Comparison of ENCODE assay signal across 8 cellular contexts in the genomic region with DNA sequence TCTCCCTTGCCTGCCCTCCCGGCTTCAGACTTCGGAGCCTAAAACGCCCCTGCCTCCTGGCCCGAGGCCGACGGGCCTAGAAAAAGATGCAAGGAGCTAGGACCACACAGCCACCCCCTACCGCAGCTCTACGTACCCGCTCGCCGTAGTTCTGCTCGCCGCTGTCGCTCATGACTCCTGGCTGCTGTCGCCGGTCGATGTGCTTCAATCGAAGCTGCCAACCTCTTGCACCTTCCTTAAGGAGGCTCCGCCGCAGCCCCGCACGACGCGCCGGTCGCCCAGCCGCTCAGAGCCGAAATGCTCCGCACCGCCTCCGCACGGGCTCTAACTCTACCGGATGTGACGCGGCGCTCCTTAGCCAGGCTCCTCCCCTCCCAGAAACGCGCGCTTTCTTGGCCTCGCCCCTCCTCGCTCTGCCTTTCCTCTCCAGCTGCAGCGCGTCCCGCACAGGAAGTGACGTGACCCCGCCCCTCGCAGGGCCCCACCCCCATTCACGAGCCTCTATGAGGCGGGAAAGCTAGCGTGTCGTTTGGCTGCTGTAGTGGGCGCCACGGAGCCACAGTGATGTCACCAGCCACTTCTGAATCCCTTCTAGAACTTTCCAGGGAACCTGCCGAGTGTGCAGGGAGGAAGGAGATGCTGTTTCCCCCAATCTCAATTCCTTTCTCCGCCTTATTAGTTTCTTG. TPM values are rescaled to one million over a fixed set of nuclear protein-coding genes. Genes with fewer than 3 reads are reported as not detected.
DNase-seq lines count a peak whose midpoint lies in the region; ATAC-seq, FAIRE-seq and TF ChIP-seq lines count a peak whose summit lies in the region.

A gene (minus strand): TSS at position 326 of the 686 bp plus-strand sequence. CDS start 154 bp downstream, at position 172.

- H2AFZ ChIP-seq in IMR-90 (replicated peaks; ENCODE audit: low read length, poor library complexity) (peak within 1 kb of the TSS; percentile 87), OCI-LY7 (ENCODE audit: low read length) (peak within 1 kb of the TSS; percentile 97), endothelial cell of umbilical vein (ENCODE audit: low read depth, low read length) (peak within 1 kb of the TSS; percentile 67)

- POLR2A ChIA-PET in IMR-90 (lab: Charles Lee; ENCODE audit: unreplicated experiment) (interaction anchor here (0.5 to 0.9 kb wide), 3 partner anchors 10 to 270 kb away, joined by 3 to 7 read pairs (median 4); no protein-coding TSS in a partner anchor), OCI-LY7 (lab: Charles Lee) (interaction anchor here (0.6 to 1.7 kb wide), 8 partner anchors 10 to 1416 kb away, joined by 3 to 7 read pairs (median 4); a partner anchor contains a TSS), endothelial cell of umbilical vein (lab: Charles Lee) (interaction anchor here (0.6 to 2.2 kb wide), 21 partner anchors 9 to 1200 kb away, joined by 3 to 9 read pairs (median 4); a partner anchor contains a TSS)

- peak within 1 kb of the TSS; percentile 100 for H2AK9ac ChIP-seq in IMR-90 (replicated peaks; ENCODE audit: low read depth, low read length, poor library complexity)

- ATAC-seq in GM21528 (IDR thresholded peaks at IDR 0.05; ENCODE audit: low FRiP score, unreplicated experiment) = peak; percentile 96
- ATAC-seq in IMR-90 (ENCODE audit: low read depth) = peak; percentile 90

- H4K5ac ChIP-seq in IMR-90 (ENCODE audit: low read depth, low read length) = peak within 1 kb of the TSS; percentile 76

- peak; percentile 34 for TF ChIP-seq CTCF in IMR-90 (conservative IDR thresholded peaks at IDR 0.05; ENCODE audit: low read depth, low read length)
- TF ChIP-seq CTCF in OCI-LY7 (conservative IDR thresholded peaks at IDR 0.05; ENCODE audit: low read length) = peak; percentile 62
- peak in 1 of 2 donors; percentile 38 for TF ChIP-seq CTCF in endothelial cell of umbilical vein (IDR thresholded peaks at IDR 0.05; ENCODE audit: extremely low read depth in 1 of 2, insufficient read depth in 1 of 2, low read depth in 1 of 2, low read length in 2 of 2)

- WGBS in IMR-90 (ENCODE audit: extremely low coverage in 2 of 2, insufficient read length in 1 of 2), 2 experiments = 1% methylated on average over 26 of the region's 55 CpGs; no CpG with 5 or more reads in 1 of the 2 experiments

- TF ChIP-seq POLR2A in IMR-90 (IDR thresholded peaks at IDR 0.05; ENCODE audit: low read depth, low read length) = peak; percentile 99
- peak; percentile 99 for TF ChIP-seq POLR2A in endothelial cell of umbilical vein (IDR thresholded peaks at IDR 0.05; ENCODE audit: low read depth, low read length)

- peak within 1 kb of the TSS; percentile 94 to 97 for H4K8ac ChIP-seq in IMR-90 (ENCODE audit: low read depth in 2 of 2, low read length in 2 of 2)

- in situ Hi-C loops in IMR-90 (cut with MboI; ENCODE audit: low sequenced_read_pairs) = no loop called here

- peak within 1 kb of the TSS; percentile 97 for H4K91ac ChIP-seq in IMR-90 (ENCODE audit: insufficient read depth, low read depth, low read length)

- CTCF ChIA-PET in IMR-90 (lab: Yijun Ruan, JAX) (interaction anchor here (0.9 kb wide), 1 partner anchor 277 kb away, joined by 3 read pairs; no protein-coding TSS in a partner anchor), OCI-LY7 (lab: Charles Lee; ENCODE audit: unreplicated experiment) (no interaction called here), endothelial cell of umbilical vein (lab: Charles Lee) (interaction anchor here (0.6 to 1.4 kb wide), 2 partner anchors 19 to 277 kb away, joined by 3 to 8 read pairs; no protein-coding TSS in a partner anchor)

- H2BK120ac ChIP-seq in IMR-90 (ENCODE audit: low read depth, low read length) = peak within 1 kb of the TSS; percentile 66

- H3K9me3 ChIP-seq in IMR-90 (ENCODE audit: control insufficient read depth, insufficient read depth, low read length) = no peaks in the 10 kb centered on the region
- no peaks in the 10 kb centered on the region for H3K9me3 ChIP-seq in OCI-LY7 (ENCODE audit: low read length)
- no peaks in the 10 kb centered on the region for H3K9me3 ChIP-seq in endothelial cell of umbilical vein (replicated peaks; ENCODE audit: control insufficient read depth, insufficient read depth, low read length)

- H3K4ac ChIP-seq in IMR-90 (ENCODE audit: low read depth, low read length) = peak within 1 kb of the TSS; percentile 96

- H3K56ac ChIP-seq in IMR-90 (ENCODE audit: extremely low read depth, insufficient read depth, low read length) = peak within 1 kb of the TSS; percentile 98

- DNase-seq in DMS153 (lab: John Stamatoyannopoulos, UW) (peak; percentile 97), IMR-90 (peak; percentile 97), OCI-LY7 (ENCODE audit: low spot score) (peak; percentile 98), activated T-cell treated with anti-CD3 and anti-CD28 coated beads for 1 hour (ENCODE audit: low read depth) (peak; percentile 98), endothelial cell of umbilical vein (ENCODE audit: low read depth, low spot score) (peak; percentile 99), middle frontal gyrus (ENCODE audit: extremely low spot score, low spot score) (peak; percentile 94)
- DNase-seq in stimulated activated CD8-positive, alpha-beta memory T cell treated with anti-CD3 and anti-CD28 coated beads, Interleukin-2, amount 100 ng/mL, for 48 hours (ENCODE audit: low read depth in 2 of 2) = peak; percentile 96 to 98

- H3K36me3 ChIP-seq in IMR-90 (ENCODE audit: control insufficient read depth, insufficient read depth, low read length) (no peaks in the 10 kb centered on the region), OCI-LY7 (ENCODE audit: insufficient read depth, low read length) (peaks cover 46% of the 10 kb centered on the region), endothelial cell of umbilical vein (ENCODE audit: control insufficient read depth in 2 of 2, extremely low read depth in 1 of 2, insufficient read depth in 2 of 2, low read length in 2 of 2) (no peaks in the 10 kb centered on the region)

- peaks cover 50% of the 10 kb centered on the region for H4K20me1 ChIP-seq in IMR-90 (ENCODE audit: insufficient read depth, low read length)
- peaks cover 41% of the 10 kb centered on the region for H4K20me1 ChIP-seq in OCI-LY7 (ENCODE audit: insufficient read depth, low read length)
- H4K20me1 ChIP-seq in endothelial cell of umbilical vein (replicated peaks; ENCODE audit: control insufficient read depth, extremely low read depth, insufficient read depth, low read length) = peaks cover 31% of the 10 kb centered on the region

- H3K27ac ChIP-seq in IMR-90 (ENCODE audit: insufficient read depth, low read length) (peak within 1 kb of the TSS; percentile 95), OCI-LY7 (ENCODE audit: low read depth, low read length, poor library complexity, severe bottlenecking) (peak within 1 kb of the TSS; percentile 88), endothelial cell of umbilical vein (ENCODE audit: insufficient read depth, low read depth, low read length) (peak within 1 kb of the TSS; percentile 76)

- peak within 1 kb of the TSS; percentile 98 for H3K14ac ChIP-seq in IMR-90 (replicated peaks; ENCODE audit: low read depth, low read length)

- peak within 1 kb of the TSS; percentile 43 for H2BK20ac ChIP-seq in IMR-90 (ENCODE audit: low read depth, low read length)

- H3K79me2 ChIP-seq in OCI-LY7 (ENCODE audit: insufficient read depth, low read depth, low read length) (peaks cover 50% of the 10 kb centered on the region), endothelial cell of umbilical vein (ENCODE audit: control insufficient read depth, insufficient read depth, low read length) (peaks cover 49% of the 10 kb centered on the region)

- peak within 1 kb of the TSS; percentile 75 for H3K4me3 ChIP-seq in IMR-90 (ENCODE audit: insufficient read depth, low read depth, low read length)
- peak within 1 kb of the TSS; percentile 92 for H3K4me3 ChIP-seq in OCI-LY7 (ENCODE audit: low read depth, low read length, poor library complexity, severe bottlenecking)
- H3K4me3 ChIP-seq in endothelial cell of umbilical vein (replicated peaks in 1 of 3; ENCODE audit: insufficient read depth in 1 of 3, low read depth in 1 of 3, low read length in 3 of 3) = peak within 1 kb of the TSS; percentile 41 to 98 (median 97)

- dilution Hi-C loops in IMR-90 (cut with HindIII; ENCODE audit: low sequenced_read_pairs, unreplicated experiment) = no loop called here
- dilution Hi-C loops in endothelial cell of umbilical vein (cut with MboI; ENCODE audit: extremely low pct_ligation_motif_present, low sequenced_read_pairs) = no loop called here

- H3K9ac ChIP-seq in IMR-90 (ENCODE audit: low read depth, low read length) (peak within 1 kb of the TSS; percentile 96), endothelial cell of umbilical vein (replicated peaks; ENCODE audit: extremely low read depth, insufficient read depth, low read length) (peak within 1 kb of the TSS; percentile 94)

- peak within 1 kb of the TSS; percentile 99 for H3K23ac ChIP-seq in IMR-90 (ENCODE audit: low read depth, low read length)

- no peaks in the 10 kb centered on the region for H3K9me2 ChIP-seq in OCI-LY7 (ENCODE audit: insufficient read depth, low read length)

- H3K4me2 ChIP-seq in IMR-90 (ENCODE audit: low read depth, low read length) (peak within 1 kb of the TSS; percentile 87), OCI-LY7 (ENCODE audit: low read length) (peak within 1 kb of the TSS; percentile 88), endothelial cell of umbilical vein (ENCODE audit: insufficient read depth, low read length) (peak within 1 kb of the TSS; percentile 98)

- intact Hi-C loops in IMR-90 (cut with micrococcal nuclease) = loop anchor here (2.0 kb wide), 1 partner anchor 115 kb away; no protein-coding TSS in a partner anchor
- intact Hi-C loops in OCI-LY7 (cut with micrococcal nuclease; ENCODE audit: unreplicated experiment) = loop anchor here (2.0 to 10.0 kb wide), 5 partner anchors 343 to 1087 kb away; a partner anchor contains a TSS
- intact Hi-C loops in endothelial cell of umbilical vein (cut with micrococcal nuclease) = loop anchor here (1.0 to 10.0 kb wide), 6 partner anchors 171 to 1603 kb away; a partner anchor contains a TSS

- no peak for TF ChIP-seq RAD21 in IMR-90 (IDR thresholded peaks at IDR 0.05; ENCODE audit: low read length)

- H3K9me1 ChIP-seq in IMR-90 (ENCODE audit: insufficient read depth, low read length) (no peaks in the 10 kb centered on the region), endothelial cell of umbilical vein (replicated peaks; ENCODE audit: control insufficient read depth, extremely low read depth, insufficient read depth, low read length) (no peaks in the 10 kb centered on the region)

- H3K79me1 ChIP-seq in IMR-90 (ENCODE audit: low read depth in 1 of 2, low read length in 2 of 2) = peaks cover 0 to 5% of the 10 kb centered on the region in 2 experiments; a peak in 1 of 4 replicates

- peak within 1 kb of the TSS; percentile 74; the same call in 1 of the 3 replicates for H2BK15ac ChIP-seq in IMR-90 (ENCODE audit: low read depth, low read length)

- peak; percentile 82 for FAIRE-seq in endothelial cell of umbilical vein (lab: Jason Lieb, UNC)

- no TSS peak for BruUV-seq in IMR-90 (replicated peaks; lab: Mats Ljungman, UMichigan)
- no TSS peak for BruUV-seq in OCI-LY7 (replicated peaks; lab: Mats Ljungman, UMichigan)
- BruUV-seq in endothelial cell of umbilical vein (replicated peaks; lab: Mats Ljungman, UMichigan) = no TSS peak

- H3K27me3 ChIP-seq in IMR-90 (ENCODE audit: control insufficient read depth, insufficient read depth, low read length) = no peaks in the 10 kb centered on the region
- H3K27me3 ChIP-seq in endothelial cell of umbilical vein (ENCODE audit: control insufficient read depth in 2 of 2, insufficient read depth in 2 of 2, low read length in 2 of 2) = peaks cover 0 to 3% of the 10 kb centered on the region in 2 experiments

- H3K4me1 ChIP-seq in IMR-90 (ENCODE audit: control insufficient read depth, insufficient read depth, low read length) (no peaks in the 10 kb centered on the region), OCI-LY7 (ENCODE audit: insufficient read depth, low read length, poor library complexity, severe bottlenecking) (peaks cover 22% of the 10 kb centered on the region), endothelial cell of umbilical vein (ENCODE audit: control insufficient read depth, extremely low read depth, insufficient read depth, low read length) (peaks cover 26% of the 10 kb centered on the region)

- peak within 1 kb of the TSS; percentile 99 for H2AK5ac ChIP-seq in IMR-90 (ENCODE audit: low read depth, low read length)

- H2BK5ac ChIP-seq in IMR-90 (ENCODE audit: low read depth, low read length, poor library complexity, severe bottlenecking) = peak within 1 kb of the TSS; percentile 95

- H3K18ac ChIP-seq in IMR-90 (ENCODE audit: low read depth, low read length) = peak within 1 kb of the TSS; percentile 68

RNA-seq across cellular contexts. Expression of the gene that starts here (rescaled TPM):
- total RNA-seq in IMR-90 (2012; rRNA removed) (208 and 328 TPM in 2 replicates), OCI-LY7 (2022) (296 and 325 TPM in 2 replicates), endothelial cell of umbilical vein (199 and 214 TPM in 2 replicates)
- polyA plus RNA-seq in IMR-90 (2012; rRNA removed) (119 and 127 TPM in 2 replicates), endothelial cell of umbilical vein (143 and 173 TPM in 2 replicates)
- polyA plus RNA-seq in IMR-90 (2012; cell fraction: cytosol; rRNA removed) = 61.5 and 139 TPM in 2 replicates
- 56.9 and 179 TPM in 2 replicates for polyA plus RNA-seq in IMR-90 (2012; cell fraction: nucleus; rRNA removed; ENCODE audit: low replicate concordance)
- 349 and 420 TPM in 2 replicates for total RNA-seq in OCI-LY7 (2014; rRNA removed; shearing (Covaris generic))
- 154 and 167 TPM in 2 replicates for polyA plus RNA-seq in endothelial cell of umbilical vein (2011; cell fraction: cytosol; rRNA removed)
- 412 and 413 TPM in 2 replicates for polyA plus RNA-seq in endothelial cell of umbilical vein (2011; cell fraction: nucleus; rRNA removed)
- 112 and 175 TPM in 2 replicates for polyA plus RNA-seq in endothelial cell of umbilical vein (2012)
- 267 and 283 TPM in 2 replicates for polyA minus RNA-seq in endothelial cell of umbilical vein
- polyA minus RNA-seq in endothelial cell of umbilical vein (2011; cell fraction: cytosol; rRNA and poly(A)+ RNA removed) = 249 TPM
- 589 and 656 TPM in 2 replicates for polyA minus RNA-seq in endothelial cell of umbilical vein (2011; cell fraction: nucleus; rRNA and poly(A)+ RNA removed)

Comparison
In these comparisons a context has a peak if more than half of its experiments do, and no peak if none do; other contexts are left out.
1. Peak in every context shown above with its lines: DNase-seq, ATAC-seq, H3K4me3 ChIP-seq and H3K27ac ChIP-seq.